In the genomic region with DNA sequence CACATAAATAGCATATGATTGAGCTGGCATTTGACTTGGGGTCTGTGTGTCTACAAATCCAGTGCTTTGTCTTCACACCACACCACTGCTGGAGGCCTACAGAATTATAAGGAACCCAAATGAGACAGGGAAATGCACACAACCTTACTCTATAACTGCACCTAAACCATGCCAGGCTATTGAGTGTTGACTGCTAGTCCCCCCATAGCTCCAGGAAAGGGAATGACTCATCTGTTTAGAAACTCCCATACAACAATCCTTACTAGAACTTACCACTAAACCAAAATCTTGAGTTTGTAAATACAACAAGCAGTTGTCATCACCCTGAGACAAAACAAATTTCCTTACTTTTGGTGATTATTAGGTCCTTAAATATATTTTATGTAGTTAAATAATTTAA, we compare ENCODE assay signal across 1 cellular context.
TF ChIP-seq lines count a peak whose summit lies in the region.

No MANE protein-coding gene starts in this region.

TF ChIP-seq in GM23338, 12 proteins besides CTCF, POLR2A, EP300 and RAD21 (continued from another document):
- TF ChIP-seq, protein P1, sequence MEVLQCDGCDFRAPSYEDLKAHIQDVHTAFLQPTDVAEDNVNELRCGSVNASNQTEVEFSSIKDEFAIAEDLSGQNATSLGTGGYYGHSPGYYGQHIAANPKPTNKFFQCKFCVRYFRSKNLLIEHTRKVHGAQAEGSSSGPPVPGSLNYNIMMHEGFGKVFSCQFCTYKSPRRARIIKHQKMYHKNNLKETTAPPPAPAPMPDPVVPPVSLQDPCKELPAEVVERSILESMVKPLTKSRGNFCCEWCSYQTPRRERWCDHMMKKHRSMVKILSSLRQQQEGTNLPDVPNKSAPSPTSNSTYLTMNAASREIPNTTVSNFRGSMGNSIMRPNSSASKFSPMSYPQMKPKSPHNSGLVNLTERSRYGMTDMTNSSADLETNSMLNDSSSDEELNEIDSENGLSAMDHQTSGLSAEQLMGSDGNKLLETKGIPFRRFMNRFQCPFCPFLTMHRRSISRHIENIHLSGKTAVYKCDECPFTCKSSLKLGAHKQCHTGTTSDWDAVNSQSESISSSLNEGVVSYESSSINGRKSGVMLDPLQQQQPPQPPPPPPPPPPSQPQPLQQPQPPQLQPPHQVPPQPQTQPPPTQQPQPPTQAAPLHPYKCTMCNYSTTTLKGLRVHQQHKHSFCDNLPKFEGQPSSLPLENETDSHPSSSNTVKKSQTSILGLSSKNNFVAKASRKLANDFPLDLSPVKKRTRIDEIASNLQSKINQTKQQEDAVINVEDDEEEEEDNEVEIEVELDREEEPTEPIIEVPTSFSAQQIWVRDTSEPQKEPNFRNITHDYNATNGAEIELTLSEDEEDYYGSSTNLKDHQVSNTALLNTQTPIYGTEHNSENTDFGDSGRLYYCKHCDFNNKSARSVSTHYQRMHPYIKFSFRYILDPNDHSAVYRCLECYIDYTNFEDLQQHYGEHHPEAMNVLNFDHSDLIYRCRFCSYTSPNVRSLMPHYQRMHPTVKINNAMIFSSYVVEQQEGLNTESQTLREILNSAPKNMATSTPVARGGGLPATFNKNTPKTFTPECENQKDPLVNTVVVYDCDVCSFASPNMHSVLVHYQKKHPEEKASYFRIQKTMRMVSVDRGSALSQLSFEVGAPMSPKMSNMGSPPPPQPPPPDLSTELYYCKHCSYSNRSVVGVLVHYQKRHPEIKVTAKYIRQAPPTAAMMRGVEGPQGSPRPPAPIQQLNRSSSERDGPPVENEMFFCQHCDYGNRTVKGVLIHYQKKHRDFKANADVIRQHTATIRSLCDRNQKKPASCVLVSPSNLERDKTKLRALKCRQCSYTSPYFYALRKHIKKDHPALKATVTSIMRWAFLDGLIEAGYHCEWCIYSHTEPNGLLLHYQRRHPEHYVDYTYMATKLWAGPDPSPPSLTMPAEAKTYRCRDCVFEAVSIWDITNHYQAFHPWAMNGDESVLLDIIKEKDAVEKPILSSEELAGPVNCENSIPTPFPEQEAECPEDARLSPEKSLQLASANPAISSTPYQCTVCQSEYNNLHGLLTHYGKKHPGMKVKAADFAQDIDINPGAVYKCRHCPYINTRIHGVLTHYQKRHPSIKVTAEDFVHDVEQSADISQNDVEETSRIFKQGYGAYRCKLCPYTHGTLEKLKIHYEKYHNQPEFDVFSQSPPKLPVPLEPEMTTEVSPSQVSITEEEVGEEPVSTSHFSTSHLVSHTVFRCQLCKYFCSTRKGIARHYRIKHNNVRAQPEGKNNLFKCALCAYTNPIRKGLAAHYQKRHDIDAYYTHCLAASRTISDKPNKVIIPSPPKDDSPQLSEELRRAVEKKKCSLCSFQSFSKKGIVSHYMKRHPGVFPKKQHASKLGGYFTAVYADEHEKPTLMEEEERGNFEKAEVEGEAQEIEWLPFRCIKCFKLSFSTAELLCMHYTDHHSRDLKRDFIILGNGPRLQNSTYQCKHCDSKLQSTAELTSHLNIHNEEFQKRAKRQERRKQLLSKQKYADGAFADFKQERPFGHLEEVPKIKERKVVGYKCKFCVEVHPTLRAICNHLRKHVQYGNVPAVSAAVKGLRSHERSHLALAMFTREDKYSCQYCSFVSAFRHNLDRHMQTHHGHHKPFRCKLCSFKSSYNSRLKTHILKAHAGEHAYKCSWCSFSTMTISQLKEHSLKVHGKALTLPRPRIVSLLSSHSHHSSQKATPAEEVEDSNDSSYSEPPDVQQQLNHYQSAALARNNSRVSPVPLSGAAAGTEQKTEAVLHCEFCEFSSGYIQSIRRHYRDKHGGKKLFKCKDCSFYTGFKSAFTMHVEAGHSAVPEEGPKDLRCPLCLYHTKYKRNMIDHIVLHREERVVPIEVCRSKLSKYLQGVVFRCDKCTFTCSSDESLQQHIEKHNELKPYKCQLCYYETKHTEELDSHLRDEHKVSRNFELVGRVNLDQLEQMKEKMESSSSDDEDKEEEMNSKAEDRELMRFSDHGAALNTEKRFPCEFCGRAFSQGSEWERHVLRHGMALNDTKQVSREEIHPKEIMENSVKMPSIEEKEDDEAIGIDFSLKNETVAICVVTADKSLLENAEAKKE (CRISPR knock-in tag; IDR thresholded peaks at IDR 0.05) = no peak
- no peak for TF ChIP-seq JUNB (IDR thresholded peaks at IDR 0.05; ENCODE audit: unreplicated experiment)
- TF ChIP-seq EZH2 (IDR thresholded peaks at IDR 0.05; ENCODE audit: low read depth, unreplicated experiment) = no peak
- TF ChIP-seq ETS1 (IDR thresholded peaks at IDR 0.05) = no peak
- no peak for TF ChIP-seq EZH2phosphoT487 (IDR thresholded peaks at IDR 0.05; ENCODE audit: unreplicated experiment)
